In genomic region chr5:36985387-36985786, GRCh38 we compare ENCODE assay signal across 33 cellular contexts.
DNase-seq lines count a peak whose midpoint lies in the region; ATAC-seq and TF ChIP-seq lines count a peak whose summit lies in the region.
"Had no signal": no experiment of that assay in that cellular context is flagged by ENCODE, and none has a peak within 500 bp of the region (broad histone marks: within the 10 kb centered on the region; RNA-seq: fewer than 3 reads in every experiment).

No MANE protein-coding gene starts in this region.

- POLR2A ChIA-PET in HCT116 (lab: Charles Lee): no interaction called here
- POLR2A ChIA-PET in WTC11 (lab: Charles Lee): interaction anchor here (0.5 kb wide), 1 partner anchor 234 kb away, joined by 5 read pairs; no protein-coding TSS in a partner anchor

- no peaks in the 10 kb centered on the region for H3K9me3 ChIP-seq in HCT116 (ENCODE audit: control insufficient read depth in 1 of 2, insufficient read depth in 1 of 2, low read depth in 1 of 2, low read length in 2 of 2)
- H3K9me3 ChIP-seq in SJCRH30 (replicated peaks): no peaks in the 10 kb centered on the region
- H3K9me3 ChIP-seq: psoas muscle, SK-N-SH, thyroid gland, uterus had no signal

- H3K4me3 ChIP-seq in HCT116 (replicated peaks in 1 of 2; ENCODE audit: low read depth in 1 of 2, low read length in 2 of 2) (no peak overlapping the region), SJCRH30 (no peak overlapping the region)
- H3K4me3 ChIP-seq: psoas muscle, thyroid gland, uterus had no signal

- H3K27me3 Mint-ChIP-seq in Calu3 (ENCODE audit: unreplicated experiment) (no peaks in the 10 kb centered on the region), WTC11 (ENCODE audit: low read depth) (no peaks in the 10 kb centered on the region)
- H3K27me3 Mint-ChIP-seq: activated naive CD8-positive, alpha-beta T cell treated with anti-CD3 and anti-CD28 coated beads, Interleukin-2, amount 10 ng/mL, durations not matched to agents 7 days and 5 days; naive B cell had no signal

- H3K9me2 ChIP-seq in HCT116 (ENCODE audit: insufficient read depth): no peaks in the 10 kb centered on the region
- H3K9me2 ChIP-seq: SK-N-SH had no signal

- H3K36me3 ChIP-seq in HCT116 (ENCODE audit: control insufficient read depth in 1 of 2, insufficient read depth in 2 of 2, low read length in 2 of 2): peaks cover 0 to 5% of the 10 kb centered on the region in 2 experiments; a peak in 1 of 4 replicates
- H3K36me3 ChIP-seq in SJCRH30: peaks cover 17% of the 10 kb centered on the region; the same call in 1 of the 2 replicates
- H3K36me3 ChIP-seq: uterus had no signal

- H3K27ac ChIP-seq in HCT116 (ENCODE audit: low read depth, low read length): no peak overlapping the region
- no peak overlapping the region for H3K27ac ChIP-seq in SJCRH30
- H3K27ac ChIP-seq: HL-60, psoas muscle, thyroid gland, uterus had no signal

- H3K4me3 Mint-ChIP-seq in Calu3 (ENCODE audit: low read depth, unreplicated experiment): no peak overlapping the region
- no peak overlapping the region for H3K4me3 Mint-ChIP-seq in WTC11
- H3K4me3 Mint-ChIP-seq: activated naive CD8-positive, alpha-beta T cell treated with anti-CD3 and anti-CD28 coated beads, Interleukin-2, amount 10 ng/mL, durations not matched to agents 7 days and 5 days had no signal

- H3K9ac ChIP-seq in HCT116 (ENCODE audit: low read length): no peak overlapping the region
- H3K9ac ChIP-seq: SK-N-SH had no signal

- H3K36me3 Mint-ChIP-seq in Calu3 (ENCODE audit: insufficient read depth, unreplicated experiment) (peaks cover 5% of the 10 kb centered on the region), WTC11 (peaks cover 12% of the 10 kb centered on the region)

- H2AFZ ChIP-seq in HCT116 (ENCODE audit: low read depth, low read length, poor library complexity, severe bottlenecking): no peak overlapping the region

- TF ChIP-seq POLR2A in HCT116 (IDR thresholded peaks at IDR 0.05; ENCODE audit: borderline replicate concordance, extremely low read depth, insufficient read depth, insufficient read length): no peak

- TF ChIP-seq CTCF in Calu3 (IDR thresholded peaks at IDR 0.05; ENCODE audit: unreplicated experiment): no peak
- no peak for TF ChIP-seq CTCF in HCT116 (IDR thresholded peaks at IDR 0.05 in 2 of 3, conservative IDR thresholded peaks at IDR 0.05 in 1 of 3; ENCODE audit: borderline replicate concordance in 1 of 3, insufficient read depth in 1 of 3, low read depth in 2 of 3, low read length in 2 of 3)
- no peak for TF ChIP-seq CTCF in WTC11 (IDR thresholded peaks at IDR 0.05)

- RAD21 ChIA-PET in HCT116 (lab: Charles Lee; ENCODE audit: low non-redundant PET in 1 of 2, low total read pairs in 2 of 2, uncharacterized antibody in 2 of 2, unreplicated experiment in 2 of 2): no interaction called here

- BruUV-seq in Calu3 (replicated peaks; lab: Mats Ljungman, UMichigan): TSS peak; percentile 72
- BruUV-seq in HCT116 (replicated peaks; lab: Mats Ljungman, UMichigan): TSS peak; percentile 34

- H3K4me2 ChIP-seq in HCT116 (ENCODE audit: low read length): no peak overlapping the region
- H3K4me2 ChIP-seq: SK-N-SH had no signal

- ATAC-seq in HCT116: no peak
- ATAC-seq in WTC11: no peak
- ATAC-seq: psoas muscle had no signal

- no peaks in the 10 kb centered on the region for H3K4me1 Mint-ChIP-seq in Calu3 (ENCODE audit: low read depth, unreplicated experiment)
- peaks cover 9% of the 10 kb centered on the region; the same call in 1 of the 2 replicates for H3K4me1 Mint-ChIP-seq in WTC11

- H3K4me1 ChIP-seq in HCT116 (ENCODE audit: control insufficient read depth in 1 of 2, insufficient read depth in 2 of 2, low read length in 2 of 2) (no peaks in the 10 kb centered on the region), SJCRH30 (no peaks in the 10 kb centered on the region)
- H3K4me1 ChIP-seq: uterus had no signal

- H4K20me1 ChIP-seq in HCT116 (ENCODE audit: insufficient read depth): no peaks in the 10 kb centered on the region

- H3K9me3 Mint-ChIP-seq in Calu3 (ENCODE audit: low read depth, unreplicated experiment): no peaks in the 10 kb centered on the region
- H3K9me3 Mint-ChIP-seq in WTC11: no peaks in the 10 kb centered on the region
- H3K9me3 Mint-ChIP-seq: activated naive CD8-positive, alpha-beta T cell treated with anti-CD3 and anti-CD28 coated beads, Interleukin-2, amount 10 ng/mL, durations not matched to agents 7 days and 5 days; naive B cell had no signal

- DNase-seq in Calu3 (no peak), HCT116 (ENCODE audit: low read depth, low spot score) (no peak), WTC11 (ENCODE audit: low spot score) (no peak), iris pigment epithelial cell (ENCODE audit: low read depth) (peak; percentile 78), SJCRH30 (no peak), SHP77 treated with DMSO at 0.1 percent for 48 hours (lab: John Stamatoyannopoulos, UW) (no peak), DMS153 treated with DMSO at 0.1 percent for 48 hours (lab: John Stamatoyannopoulos, UW; ENCODE audit: unreplicated experiment) (no peak)
- DNase-seq: activated CD4-positive, alpha-beta T cell treated with anti-CD3 and anti-CD28 coated beads, Interleukin-2, amount 50 U/mL, for 48 hours; activated CD4-positive, CD25-positive, alpha-beta regulatory T cell treated with anti-CD3 and anti-CD28 coated beads, Interleukin-2, amount 50 U/mL, for 72 hours; activated gamma-delta T cell treated with Interleukin-2 at 50 U/mL for 16 hours; activated naive CD8-positive, alpha-beta T cell treated with anti-CD3 and anti-CD28 coated beads, Interleukin-2, amount 10 ng/mL, durations not matched to agents 7 days and 5 days; activated T-cell treated with anti-CD3 and anti-CD28 coated beads, Interleukin-2, amount 50 U/mL, for 48 hours; cortex of kidney; DMS153; effector memory CD4-positive, alpha-beta T cell; erythroblast; foreskin fibroblast; GF-D8; kidney; midbrain; naive B cell; NCI-H1436; NCI-H2081; NCI-H226; NCI-H748 treated with DMSO at 0.1 percent for 48 hours; nucleus accumbens; psoas muscle; RPMI8226; SK-N-SH; stimulated activated CD4-positive, alpha-beta T cell treated with anti-CD3 and anti-CD28 coated beads, Interleukin-4, amount 100 ng/mL, for 24 hours; thyroid gland; uterus had no signal

- intact Hi-C loops in Calu3 (cut with micrococcal nuclease; ENCODE audit: unreplicated experiment): no loop called here
- intact Hi-C loops in HCT116 (cut with micrococcal nuclease): no loop called here

- H3K27ac Mint-ChIP-seq in Calu3 (ENCODE audit: unreplicated experiment) (no peak overlapping the region), WTC11 (peak overlapping the region; percentile 7)
- H3K27ac Mint-ChIP-seq: activated naive CD8-positive, alpha-beta T cell treated with anti-CD3 and anti-CD28 coated beads, Interleukin-2, amount 10 ng/mL, durations not matched to agents 7 days and 5 days had no signal

- H3K27me3 ChIP-seq in HCT116 (ENCODE audit: insufficient read depth, low read length) (no peaks in the 10 kb centered on the region), SJCRH30 (no peaks in the 10 kb centered on the region)
- H3K27me3 ChIP-seq: thyroid gland, uterus had no signal

- CTCF ChIA-PET in Calu3 (lab: Charles Lee) (no interaction called here), HCT116 (lab: Charles Lee) (no interaction called here), WTC11 (lab: Charles Lee) (no interaction called here)

- peaks cover 16% of the 10 kb centered on the region for H3K79me2 ChIP-seq in HCT116 (ENCODE audit: insufficient read depth, low read length)

- no peak for TF ChIP-seq RAD21 in HCT116 (IDR thresholded peaks at IDR 0.05; ENCODE audit: low read depth)

TF ChIP-seq in HCT116, 20 proteins besides CTCF, POLR2A, EP300 and RAD21 (continues in another document):
- no peak for TF ChIP-seq CEBPB (IDR thresholded peaks at IDR 0.05; ENCODE audit: low read depth)

TF ChIP-seq in WTC11, 78 proteins besides CTCF, POLR2A, EP300 and RAD21 (continues in another document):
- TF ChIP-seq CREB1 (CRISPR knock-in tag; IDR thresholded peaks at IDR 0.05): no peak
- TF ChIP-seq, protein P1, sequence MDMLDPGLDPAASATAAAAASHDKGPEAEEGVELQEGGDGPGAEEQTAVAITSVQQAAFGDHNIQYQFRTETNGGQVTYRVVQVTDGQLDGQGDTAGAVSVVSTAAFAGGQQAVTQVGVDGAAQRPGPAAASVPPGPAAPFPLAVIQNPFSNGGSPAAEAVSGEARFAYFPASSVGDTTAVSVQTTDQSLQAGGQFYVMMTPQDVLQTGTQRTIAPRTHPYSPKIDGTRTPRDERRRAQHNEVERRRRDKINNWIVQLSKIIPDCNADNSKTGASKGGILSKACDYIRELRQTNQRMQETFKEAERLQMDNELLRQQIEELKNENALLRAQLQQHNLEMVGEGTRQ (CRISPR knock-in tag; IDR thresholded peaks at IDR 0.05): no peak
- no peak for TF ChIP-seq ERG (CRISPR knock-in tag; IDR thresholded peaks at IDR 0.05)
- TF ChIP-seq, protein P2, sequence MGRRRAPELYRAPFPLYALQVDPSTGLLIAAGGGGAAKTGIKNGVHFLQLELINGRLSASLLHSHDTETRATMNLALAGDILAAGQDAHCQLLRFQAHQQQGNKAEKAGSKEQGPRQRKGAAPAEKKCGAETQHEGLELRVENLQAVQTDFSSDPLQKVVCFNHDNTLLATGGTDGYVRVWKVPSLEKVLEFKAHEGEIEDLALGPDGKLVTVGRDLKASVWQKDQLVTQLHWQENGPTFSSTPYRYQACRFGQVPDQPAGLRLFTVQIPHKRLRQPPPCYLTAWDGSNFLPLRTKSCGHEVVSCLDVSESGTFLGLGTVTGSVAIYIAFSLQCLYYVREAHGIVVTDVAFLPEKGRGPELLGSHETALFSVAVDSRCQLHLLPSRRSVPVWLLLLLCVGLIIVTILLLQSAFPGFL (CRISPR knock-in tag; IDR thresholded peaks at IDR 0.05; ENCODE audit: borderline replicate concordance): no peak
- TF ChIP-seq TEAD1 (CRISPR knock-in tag; IDR thresholded peaks at IDR 0.05): no peak
- no peak for TF ChIP-seq E2F4 (CRISPR knock-in tag; IDR thresholded peaks at IDR 0.05; ENCODE audit: borderline replicate concordance, low read depth)
